8 cellular contexts compared by ENCODE assay signal in genomic region chr16:234468-235305, GRCh38. TPM values are rescaled to one million over a fixed set of nuclear protein-coding genes. Genes with fewer than 3 reads are reported as not detected.
DNase-seq lines count a peak whose midpoint lies in the region; ATAC-seq lines count a peak whose summit lies in the region.

FAM234A (plus strand) TSS chr16:234821; CDS start chr16:254414, 19,593 bp downstream.

- no peaks in the 10 kb centered on the region for H3K9me3 ChIP-seq in HUES48 (ENCODE audit: control insufficient read depth, insufficient read depth, low read length)
- H3K9me3 ChIP-seq in endocrine pancreas (ENCODE audit: control insufficient read depth, low read length): no peaks in the 10 kb centered on the region

- H2AK5ac ChIP-seq in mesendoderm (ENCODE audit: low read length): no peak within 1 kb of the TSS

- H4K5ac ChIP-seq in mesendoderm (ENCODE audit: low read length): no peak within 1 kb of the TSS

- no peak within 1 kb of the TSS for H2BK15ac ChIP-seq in mesendoderm (replicated peaks; ENCODE audit: low read depth)

- peak within 1 kb of the TSS; percentile 89 for H3K56ac ChIP-seq in mesendoderm (ENCODE audit: low read length)

- H3K79me1 ChIP-seq in mesendoderm (ENCODE audit: low read length): no peaks in the 10 kb centered on the region

- peak within 1 kb of the TSS; percentile 68 for H4K8ac ChIP-seq in mesendoderm (ENCODE audit: low read depth, low read length)

- no peaks in the 10 kb centered on the region for H3K36me3 ChIP-seq in HUES48 (ENCODE audit: control insufficient read depth, insufficient read depth, low read length)
- no peaks in the 10 kb centered on the region for H3K36me3 ChIP-seq in endocrine pancreas (ENCODE audit: control insufficient read depth, insufficient read depth, low read length)
- no peaks in the 10 kb centered on the region for H3K36me3 ChIP-seq in mesendoderm (ENCODE audit: control insufficient read depth, insufficient read depth, low read length)

- H3K9ac ChIP-seq in HUES48 (ENCODE audit: low read depth, low read length): peak within 1 kb of the TSS; percentile 87
- H3K9ac ChIP-seq in endocrine pancreas (ENCODE audit: control insufficient read depth, insufficient read depth, low read length): peak within 1 kb of the TSS; percentile 62
- H3K9ac ChIP-seq in mesendoderm (ENCODE audit: low read length): peak within 1 kb of the TSS; percentile 84

- no peaks in the 10 kb centered on the region for H3K79me2 ChIP-seq in mesendoderm (ENCODE audit: control insufficient read depth, insufficient read depth, low read length)

- no CpG with 5 or more reads among the region's 85 CpGs for WGBS in mesendoderm (ENCODE audit: extremely low coverage, insufficient coverage, low lambda C conversion rate)

- no peak within 1 kb of the TSS for H2BK5ac ChIP-seq in mesendoderm (ENCODE audit: low read length)

- H2BK120ac ChIP-seq in mesendoderm (ENCODE audit: low read depth, low read length): no peak within 1 kb of the TSS

- H3K23ac ChIP-seq in mesendoderm (ENCODE audit: low read length): no peak within 1 kb of the TSS

- H3K4me3 ChIP-seq in HUES48 (ENCODE audit: low read depth, low read length) (peak within 1 kb of the TSS; percentile 96), endocrine pancreas (ENCODE audit: control insufficient read depth, insufficient read depth, low read length) (peak within 1 kb of the TSS; percentile 75), mesendoderm (ENCODE audit: low read length) (peak within 1 kb of the TSS; percentile 71)

- H3K27me3 ChIP-seq in HUES48 (ENCODE audit: control insufficient read depth, insufficient read depth, low read length) (no peaks in the 10 kb centered on the region), endocrine pancreas (ENCODE audit: control insufficient read depth, insufficient read depth, low read length) (no peaks in the 10 kb centered on the region), mesendoderm (ENCODE audit: insufficient read depth, low read length, poor library complexity) (no peaks in the 10 kb centered on the region)

- DNase-seq in D341Med (ENCODE audit: low spot score) (peak; percentile 96), NOMO-1 treated with dmso at 0.1 percent for 144 hours (lab: John Stamatoyannopoulos, UW; ENCODE audit: unreplicated experiment) (peak; percentile 90), mesendoderm (peak; percentile 98)
- peak; percentile 85 to 90 (median 89) for DNase-seq in activated CD8-positive, alpha-beta memory T cell treated with anti-CD3 and anti-CD28 coated beads for 48 hours (ENCODE audit: low read depth in 2 of 3, low spot score in 2 of 3)
- DNase-seq in stimulated activated CD8-positive, alpha-beta memory T cell treated with anti-CD3 and anti-CD28 coated beads, Interleukin-15, amount 100 ng/mL, for 1 hour (ENCODE audit: low read depth): peak; percentile 82

- no peaks in the 10 kb centered on the region for H3K4me1 ChIP-seq in HUES48 (ENCODE audit: control insufficient read depth, insufficient read depth, low read length)
- no peaks in the 10 kb centered on the region for H3K4me1 ChIP-seq in endocrine pancreas (ENCODE audit: control insufficient read depth, insufficient read depth, low read length)
- H3K4me1 ChIP-seq in mesendoderm (ENCODE audit: control insufficient read depth, low read depth, low read length): no peaks in the 10 kb centered on the region

- peak within 1 kb of the TSS; percentile 58 for H3K4ac ChIP-seq in mesendoderm (ENCODE audit: low read depth, low read length)

- peak within 1 kb of the TSS; percentile 82 for H3K18ac ChIP-seq in mesendoderm (ENCODE audit: low read length)

- ATAC-seq in GM21390 (IDR thresholded peaks at IDR 0.05; ENCODE audit: unreplicated experiment): peak; percentile 86

- H3K27ac ChIP-seq in HUES48 (ENCODE audit: low read depth, low read length) (peak within 1 kb of the TSS; percentile 98), mesendoderm (ENCODE audit: low read depth, low read length) (peak within 1 kb of the TSS; percentile 93)

- peak within 1 kb of the TSS; percentile 38 for H3K4me2 ChIP-seq in mesendoderm (ENCODE audit: low read length)

RNA-seq across cellular contexts. Expression of gene FAM234A, which starts in this region (rescaled TPM):
- 61.5 TPM for polyA plus RNA-seq in mesendoderm (2013, experiment 1 of 2)
- polyA plus RNA-seq in mesendoderm (2013, experiment 2 of 2): 60.6 TPM

Comparison
In these comparisons a context has a peak if more than half of its experiments do, and no peak if none do; other contexts are left out.
1. Peak in every context shown above with its lines: DNase-seq, ATAC-seq, H3K4me3 ChIP-seq and H3K27ac ChIP-seq.